In the genomic region with DNA sequence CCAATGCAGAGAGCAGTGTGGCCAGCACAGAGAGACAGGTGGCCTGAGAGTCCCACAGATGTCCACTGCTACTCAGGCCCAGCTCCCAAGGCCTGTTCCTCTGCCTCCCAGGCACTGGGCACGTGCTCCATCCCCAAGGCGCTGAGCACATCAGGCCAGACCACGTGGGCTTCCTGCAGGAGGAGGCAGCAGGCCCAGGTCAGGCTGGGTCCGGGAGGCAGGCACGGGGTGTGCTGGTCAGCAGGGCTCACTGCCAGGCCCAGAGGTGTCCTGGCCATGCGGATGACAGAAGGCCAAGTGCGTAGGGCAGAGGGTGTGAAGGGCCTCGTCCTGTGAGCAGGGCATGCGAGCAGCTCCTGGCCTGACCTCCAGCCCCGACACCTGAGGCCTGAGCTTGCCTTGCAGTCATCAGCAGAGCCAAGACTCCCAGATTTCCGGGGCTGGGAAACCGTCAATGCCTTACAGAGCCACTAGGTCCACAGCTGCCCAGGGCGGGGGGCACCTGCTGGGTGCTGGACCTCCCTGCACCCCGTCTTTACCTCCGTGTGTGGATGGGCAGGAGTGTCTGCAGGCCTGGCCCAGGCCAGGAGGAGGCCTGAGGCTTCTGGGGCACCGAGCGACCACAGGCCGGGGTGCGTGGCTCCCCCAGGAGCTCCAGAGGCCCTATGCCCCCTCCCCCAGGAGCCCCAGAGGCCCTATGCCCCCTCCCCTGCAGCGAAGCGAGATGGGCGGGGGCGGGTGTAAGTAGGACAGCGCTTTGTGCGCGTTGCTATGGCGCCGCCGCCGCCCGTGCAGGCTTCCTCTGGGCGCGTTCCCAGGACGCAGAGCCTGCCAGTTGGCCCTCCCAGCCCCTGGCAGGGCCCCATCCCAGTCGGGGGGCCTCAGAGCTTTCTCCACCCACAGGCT, we compare ENCODE assay signal across 13 cellular contexts. TPM values are rescaled to one million over a fixed set of nuclear protein-coding genes. Genes with fewer than 3 reads are reported as not detected.
A peak's percentile ranks its signal among the peaks of the same experiment; 100 is the strongest.
DNase-seq lines count a peak whose midpoint lies in the region; ATAC-seq, FAIRE-seq and TF ChIP-seq lines count a peak whose summit lies in the region.
"Had no signal": no experiment of that assay in that cellular context is flagged by ENCODE, and none has a peak within 500 bp of the region (broad histone marks: within the 10 kb centered on the region; RNA-seq: fewer than 3 reads in every experiment).

No MANE protein-coding gene starts in this region.

- no peaks in the 10 kb centered on the region for H3K27me3 ChIP-seq in WERI-Rb-1 (ENCODE audit: insufficient read depth, low read depth, severe bottlenecking)

- no peaks in the 10 kb centered on the region for H3K27me3 Mint-ChIP-seq in progenitor cell of endocrine pancreas
- H3K27me3 Mint-ChIP-seq: activated CD4-positive, alpha-beta memory T cell treated with anti-CD3 and anti-CD28 coated beads for 36 hours had no signal

- FAIRE-seq in GM19239 (lab: Jason Lieb, UNC) = no peak

- DNase-seq in GM03348 (ENCODE audit: low spot score) (peak; percentile 27), WERI-Rb-1 (no peak), hippocampal formation (lab: John Stamatoyannopoulos, UW) (peak; percentile 80 to 86), progenitor cell of endocrine pancreas (ENCODE audit: low spot score, unreplicated experiment) (no peak), GM19239 (ENCODE audit: insufficient read length, low spot score) (no peak), DMS53 (lab: John Stamatoyannopoulos, UW) (no peak)
- DNase-seq: activated CD4-positive, alpha-beta memory T cell treated with anti-CD3 and anti-CD28 coated beads for 36 hours; CD8-positive, alpha-beta memory T cell; NCI-H2029 treated with DMSO at 0.1 percent for 48 hours had no signal

- H3K27ac Mint-ChIP-seq in progenitor cell of endocrine pancreas = peak overlapping the region; percentile 78
- H3K27ac Mint-ChIP-seq: activated CD4-positive, alpha-beta memory T cell treated with anti-CD3 and anti-CD28 coated beads for 36 hours; CD8-positive, alpha-beta memory T cell had no signal

- H3K9me3 ChIP-seq in WERI-Rb-1 (ENCODE audit: severe bottlenecking) = no peaks in the 10 kb centered on the region
- H3K9me3 ChIP-seq: neutrophil had no signal

- H3K4me1 Mint-ChIP-seq in progenitor cell of endocrine pancreas (ENCODE audit: low read depth) = no peaks in the 10 kb centered on the region

- H3K27ac ChIP-seq in WERI-Rb-1 = peak overlapping the region; percentile 77
- H3K27ac ChIP-seq: HL-60, neutrophil had no signal

- ATAC-seq in GM21526 (IDR thresholded peaks at IDR 0.05; ENCODE audit: low FRiP score, unreplicated experiment) = no peak
- no peak for ATAC-seq in HG03354 (IDR thresholded peaks at IDR 0.05; ENCODE audit: poor library complexity, severe bottlenecking, unreplicated experiment)

- H3K36me3 ChIP-seq in WERI-Rb-1 = no peaks in the 10 kb centered on the region
- H3K36me3 ChIP-seq: neutrophil had no signal

- H3K4me3 Mint-ChIP-seq in progenitor cell of endocrine pancreas (ENCODE audit: low read depth) = no peak overlapping the region
- H3K4me3 Mint-ChIP-seq: activated CD4-positive, alpha-beta memory T cell treated with anti-CD3 and anti-CD28 coated beads for 36 hours; CD8-positive, alpha-beta memory T cell had no signal

- TF ChIP-seq CTCF in WERI-Rb-1 (IDR thresholded peaks at IDR 0.05; ENCODE audit: low read depth, low read length) = no peak
- no peak for TF ChIP-seq CTCF in progenitor cell of endocrine pancreas (IDR thresholded peaks at IDR 0.05; ENCODE audit: unreplicated experiment)

- H3K9me3 Mint-ChIP-seq in progenitor cell of endocrine pancreas (ENCODE audit: low read depth) = no peaks in the 10 kb centered on the region
- H3K9me3 Mint-ChIP-seq: activated CD4-positive, alpha-beta memory T cell treated with anti-CD3 and anti-CD28 coated beads for 36 hours; CD8-positive, alpha-beta memory T cell had no signal

- no peak overlapping the region for H3K4me3 ChIP-seq in WERI-Rb-1 (ENCODE audit: low read depth, low read length)

- H3K36me3 Mint-ChIP-seq in progenitor cell of endocrine pancreas (ENCODE audit: insufficient read depth) = no peaks in the 10 kb centered on the region
- H3K36me3 Mint-ChIP-seq: activated CD4-positive, alpha-beta memory T cell treated with anti-CD3 and anti-CD28 coated beads for 36 hours; CD8-positive, alpha-beta memory T cell had no signal

RNA-seq across cellular contexts. Expression of a gene that starts 15.0 kb away (rescaled TPM):
- total RNA-seq in progenitor cell of endocrine pancreas = 10.3 and 10.7 TPM in 2 replicates

RNA-seq across cellular contexts. Expression of a gene that starts 18.5 kb away (rescaled TPM):
- total RNA-seq in progenitor cell of endocrine pancreas = 23.5 and 24.7 TPM in 2 replicates

RNA-seq across cellular contexts. Expression of a gene that starts 18.8 kb away (rescaled TPM):
- 45.1 and 46.3 TPM in 2 replicates for total RNA-seq in progenitor cell of endocrine pancreas

RNA-seq across cellular contexts. Expression of a gene that starts 21.3 kb away (rescaled TPM):
- 929 and 983 TPM in 2 replicates for total RNA-seq in progenitor cell of endocrine pancreas

Comparison
In these comparisons a context has a peak if more than half of its experiments do, and no peak if none do; other contexts are left out.
1. DNase-seq: peak in GM03348 (single experiment) and hippocampal formation (2 of 2); none in WERI-Rb-1 (single experiment), progenitor cell of endocrine pancreas (single experiment), GM19239 (single experiment) and DMS53 (single experiment).